11 cellular contexts compared by ENCODE assay signal in genomic region chr7:99685871-99686608, GRCh38. TPM values are rescaled to one million over a fixed set of nuclear protein-coding genes. Genes with fewer than 3 reads are reported as not detected.
DNase-seq lines count a peak whose midpoint lies in the region; ATAC-seq, FAIRE-seq and TF ChIP-seq lines count a peak whose summit lies in the region.
"Not testable (repeated sequence)": the region's sequence is repeated elsewhere in the genome, so short reads cannot be mapped to it uniquely, and the experiment has no call there.
"Had no signal": no experiment of that assay in that cellular context is flagged by ENCODE, and none has a peak within 500 bp of the region (broad histone marks: within the 10 kb centered on the region; RNA-seq: fewer than 3 reads in every experiment).

No MANE protein-coding gene starts in this region.

- TF ChIP-seq CTCF in DND-41 (IDR thresholded peaks at IDR 0.05; ENCODE audit: borderline replicate concordance, extremely low read depth, low read length, poor library complexity, severe bottlenecking); K562 (IDR thresholded peaks at IDR 0.05 in 2 of 3, conservative IDR thresholded peaks at IDR 0.05 in 1 of 3; ENCODE audit: insufficient read depth in 2 of 3, low read depth in 1 of 3, low read length in 3 of 3): not testable (repeated sequence)

- H3K4me3 ChIP-seq in DND-41 (ENCODE audit: low read depth in 1 of 2, low read length in 2 of 2); K562: not testable (repeated sequence)

- not testable (repeated sequence) for H3K4me2 ChIP-seq in DND-41 (ENCODE audit: insufficient read depth, low read length)
- peak overlapping the region; percentile 42 for H3K4me2 ChIP-seq in K562 (ENCODE audit: insufficient read depth, low read length)

- H3K9me3 ChIP-seq in DND-41 (ENCODE audit: insufficient read depth, low read length, severe bottlenecking); K562 (replicated peaks; ENCODE audit: control insufficient read depth, insufficient read depth, low read depth, low read length): not testable (repeated sequence)

- TF ChIP-seq EP300 in K562 (IDR thresholded peaks at IDR 0.05; ENCODE audit: low read length) = 0 out of 2 replicates have a peak, but pooled peaks have one; percentile 6

- H3K9ac ChIP-seq in DND-41 (ENCODE audit: low read depth, low read length) = not testable (repeated sequence)
- peak overlapping the region in 1 of 2 experiments; percentile 6; a peak in 1 of 4 replicates for H3K9ac ChIP-seq in K562 (ENCODE audit: insufficient read depth in 1 of 2, low read depth in 2 of 2, low read length in 2 of 2)

- H4K20me1 ChIP-seq in DND-41 (ENCODE audit: insufficient read depth, low read length); K562 (replicated peaks; ENCODE audit: control insufficient read depth, insufficient read depth, low read length): not testable (repeated sequence)

- DNase-seq in DND-41 = peak; percentile 10
- DNase-seq in HUDEP-2 (lab: John Stamatoyannopoulos, UW; ENCODE audit: unreplicated experiment in 76 of 76) = peak in 45 of 76 experiments; percentile 3 to 80 (median 40)
- DNase-seq in NCI-H345 (lab: John Stamatoyannopoulos, UW) = peak; percentile 30
- peak; percentile 41 for DNase-seq in NCI-H748 (lab: John Stamatoyannopoulos, UW; ENCODE audit: unreplicated experiment)
- DNase-seq in K562 (ENCODE audit: extremely low read depth in 1 of 4, low spot score in 3 of 4) = peak in 1 of 4 experiments; percentile 84
- DNase-seq in erythroblast (lab: John Stamatoyannopoulos, UW) = peak; percentile 70 to 86

- H3K79me2 ChIP-seq in DND-41 (ENCODE audit: insufficient read depth, low read length); K562 (ENCODE audit: control insufficient read depth, insufficient read depth, low read length): not testable (repeated sequence)

- not testable (repeated sequence) for H2AFZ ChIP-seq in DND-41 (ENCODE audit: low read depth, low read length)
- peak overlapping the region; percentile 52 for H2AFZ ChIP-seq in K562 (ENCODE audit: low read depth, low read length)

- POLR2A ChIA-PET in K562 (lab: Yijun Ruan, JAX) = not testable (repeated sequence)

- not testable (repeated sequence) for H3K9me1 ChIP-seq in K562 (ENCODE audit: control insufficient read depth, insufficient read depth, low read length)

- 30% methylated on average over 13 of the region's 14 CpGs for WGBS in K562 (ENCODE audit: insufficient coverage, low coverage, missing lambda C conversion rate)

- BruUV-seq in K562 (replicated peaks; lab: Mats Ljungman, UMichigan) = not testable (repeated sequence)

- not testable (repeated sequence) for TF ChIP-seq POLR2A in K562 (conservative IDR thresholded peaks at IDR 0.05); erythroblast (IDR thresholded peaks at IDR 0.05; ENCODE audit: low read length)

- H3K27ac ChIP-seq in DND-41 (ENCODE audit: low read length) = not testable (repeated sequence)
- H3K27ac ChIP-seq in K562 (ENCODE audit: extremely low read depth, low read depth, low read length) = 0 out of 3 replicates have a peak overlapping the region, but pooled peaks have one; percentile 3

- H3K27me3 ChIP-seq in DND-41 (ENCODE audit: insufficient read depth, low read length, poor library complexity); K562 (ENCODE audit: control insufficient read depth in 2 of 2, insufficient read depth in 2 of 2, low read length in 2 of 2): not testable (repeated sequence)

- in situ Hi-C loops in K562 (cut with MboI) = not testable (repeated sequence)

- intact Hi-C loops in K562 (cut with micrococcal nuclease) = loop anchor here (2.0 kb wide), 1 partner anchor 147 kb away; no protein-coding TSS in a partner anchor

- ATAC-seq in DND-41 (ENCODE audit: insufficient read depth, low read depth); K562: not testable (repeated sequence)

- not testable (repeated sequence) for H3K4me1 ChIP-seq in DND-41 (ENCODE audit: insufficient read depth, low read length); K562 (replicated peaks in 1 of 2; ENCODE audit: control insufficient read depth in 2 of 2, insufficient read depth in 2 of 2, low read length in 2 of 2)

- peak; percentile 59 for FAIRE-seq in K562 (lab: Jason Lieb, UNC)

- H3K36me3 ChIP-seq in DND-41 (ENCODE audit: insufficient read depth, low read length); K562 (ENCODE audit: control insufficient read depth, insufficient read depth, low read length): not testable (repeated sequence)

- CTCF ChIA-PET in K562 (lab: Yijun Ruan, JAX; ENCODE audit: low intra/inter-chr PET ratio) = not testable (repeated sequence)

- TF ChIP-seq RAD21 in K562 (CRISPR knock-in tag; conservative IDR thresholded peaks at IDR 0.05 in 1 of 2, IDR thresholded peaks at IDR 0.05 in 1 of 2) = 0 out of 4 replicates have a peak, but pooled peaks of 1 of the 2 experiments have one; percentile 8

TF ChIP-seq in K562, 482 proteins besides CTCF, POLR2A, EP300 and RAD21 (continues in another document):
- TF ChIP-seq MAFG (tag; conservative IDR thresholded peaks at IDR 0.05) (0 out of 2 replicates have a peak, but pooled peaks have one; percentile 34), SMARCA4 (IDR thresholded peaks at IDR 0.05) (peak; percentile 69), CREB3 (tag; conservative IDR thresholded peaks at IDR 0.05; ENCODE audit: low read depth) (0 out of 2 replicates have a peak, but pooled peaks have one; percentile 16), C11orf30 (IDR thresholded peaks at IDR 0.05; ENCODE audit: low read depth) (peak; percentile 49), NR4A1 (tag; IDR thresholded peaks at IDR 0.05) (peak; percentile 66), TFAP4 (CRISPR knock-in tag; IDR thresholded peaks at IDR 0.05; ENCODE audit: borderline replicate concordance) (peak; percentile 96), ZNF316 (IDR thresholded peaks at IDR 0.05) (peak; percentile 53), MAX (CRISPR knock-in tag; IDR thresholded peaks at IDR 0.05) (peak; percentile 39; the same call in 1 of the 2 replicates), TAL1 (IDR thresholded peaks at IDR 0.05) (peak; percentile 43; the same call in 1 of the 2 replicates)
- not testable (repeated sequence) for TF ChIP-seq NR4A1 (CRISPR knock-in tag; IDR thresholded peaks at IDR 0.05)

RNA-seq across cellular contexts. Expression of gene CYP3A5, which starts 6.2 kb away (rescaled TPM):
- 9.6 and 11.2 TPM in 2 replicates for total RNA-seq in K562 (2011; cell fraction: chromatin; rRNA removed; ENCODE audit: low replicate concordance)
- 4.3 and 5.0 TPM in 2 replicates for total RNA-seq in K562 (2011; cell fraction: nucleolus; rRNA removed)
- 4.5 and 5.9 TPM in 2 replicates for total RNA-seq in K562 (2011; cell fraction: nucleoplasm; rRNA removed)
- total RNA-seq in K562 (2014; rRNA removed) = 0.73 and 1.3 TPM in 2 replicates
- total RNA-seq in K562 (2014; rRNA removed; fragmentation: Illumina TruSeq; extraction: Trizol) = 1.3 and 1.7 TPM in 2 replicates
- total RNA-seq in K562 (2015; rRNA removed; fragmentation: Illumina TruSeq; extraction: Trizol) = 1.7 and 2.8 TPM in 2 replicates
- 0.96 and 1.5 TPM in 2 replicates for total RNA-seq in K562 (2021)
- 0.98 and 1.5 TPM in 2 replicates for polyA plus RNA-seq in K562 (2011; rRNA removed)
- polyA plus RNA-seq in K562 (2011; cell fraction: cytosol; rRNA removed) = 0.27 and 1.0 TPM in 2 replicates
- 9.0 and 11.0 TPM in 2 replicates for polyA plus RNA-seq in K562 (2011; cell fraction: nucleus; rRNA removed)
- 2.6 and 5.5 TPM in 2 replicates for polyA plus RNA-seq in K562 (2012)
- polyA plus RNA-seq in K562 (2014; fragmentation: Illumina TruSeq; extraction: Trizol) = 1.1 and 1.2 TPM in 2 replicates
- 1 to 10 TPM; 1.6 TPM for polyA plus RNA-seq in K562 (2014; fragmentation: Nextera tagmentation; extraction: Ambion mirVana)
- polyA plus RNA-seq in K562 (2014; rRNA removed) = 1.5 and 1.6 TPM in 2 replicates
- 1.8 and 2.9 TPM in 2 replicates for polyA minus RNA-seq in K562 (2011; rRNA and poly(A)+ RNA removed)
- 0.48 TPM in 1 of 2 replicates, not detected in the other for polyA minus RNA-seq in K562 (2011; cell fraction: cytosol; rRNA and poly(A)+ RNA removed)
- 5.1 and 7.3 TPM in 2 replicates for polyA minus RNA-seq in K562 (2011; cell fraction: nucleus; rRNA and poly(A)+ RNA removed)
- total RNA-seq: CD4-positive, alpha-beta memory T cell had no signal
- polyA plus RNA-seq: BJ had no signal

RNA-seq across cellular contexts. Expression of gene CYP3A7, which starts 49.0 kb away (rescaled TPM):
- not detected in 2 replicates for total RNA-seq in K562 (2011; cell fraction: chromatin; rRNA removed; ENCODE audit: low replicate concordance)
- total RNA-seq in K562 (2011; cell fraction: nucleolus; rRNA removed) = not detected in 2 replicates
- total RNA-seq in K562 (2011; cell fraction: nucleoplasm; rRNA removed) = not detected in 2 replicates
- total RNA-seq in K562 (2014; rRNA removed) (not detected in 2 replicates), K562 (2014; rRNA removed; fragmentation: Illumina TruSeq; extraction: Trizol) (not detected in 2 replicates), K562 (2015; rRNA removed; fragmentation: Illumina TruSeq; extraction: Trizol) (not detected in 2 replicates), K562 (2021) (not detected in 2 replicates)
- polyA plus RNA-seq in K562 (2011; rRNA removed) (not detected in 2 replicates), K562 (2014; fragmentation: Illumina TruSeq; extraction: Trizol) (not detected in 2 replicates), K562 (2014; fragmentation: Nextera tagmentation; extraction: Ambion mirVana) (under 1 TPM in 1 of 2 experiments, not detected in 1; 0.20 TPM), K562 (2014; rRNA removed) (not detected in 2 replicates)
- polyA plus RNA-seq in K562 (2011; cell fraction: cytosol; rRNA removed) = not detected in 2 replicates
- polyA plus RNA-seq in K562 (2011; cell fraction: nucleus; rRNA removed) = not detected in 2 replicates
- polyA plus RNA-seq in K562 (2012) = not detected in 2 replicates
- polyA minus RNA-seq in K562 (2011; rRNA and poly(A)+ RNA removed) = not detected in 2 replicates
- polyA minus RNA-seq in K562 (2011; cell fraction: cytosol; rRNA and poly(A)+ RNA removed) = not detected in 2 replicates
- not detected in 2 replicates for polyA minus RNA-seq in K562 (2011; cell fraction: nucleus; rRNA and poly(A)+ RNA removed)
- total RNA-seq: A172; A673; CD4-positive, alpha-beta memory T cell; Daoy had no signal
- polyA plus RNA-seq: BJ had no signal
